Comparison of ENCODE assay signal across 11 cellular contexts in genomic region chr17:46061435-46061834, GRCh38.
A peak's percentile ranks its signal among the peaks of the same experiment; 100 is the strongest.
DNase-seq lines count a peak whose midpoint lies in the region; ATAC-seq and TF ChIP-seq lines count a peak whose summit lies in the region.
"Had no signal": no experiment of that assay in that cellular context is flagged by ENCODE, and none has a peak within 500 bp of the region (broad histone marks: within the 10 kb centered on the region; RNA-seq: fewer than 3 reads in every experiment).

No MANE protein-coding gene starts in this region.

- H3K9me3 Mint-ChIP-seq in HFFc6 (no peaks in the 10 kb centered on the region), memory B cell (no peaks in the 10 kb centered on the region)
- H3K9me3 Mint-ChIP-seq: activated naive CD4-positive, alpha-beta T cell treated with anti-CD3 and anti-CD28 coated beads, Interleukin-2, amount 50 U/mL, for 24 hours had no signal

- H3K27me3 Mint-ChIP-seq in HFFc6 (ENCODE audit: insufficient read depth) (peaks cover 3% of the 10 kb centered on the region; the same call in 1 of the 2 replicates), memory B cell (no peaks in the 10 kb centered on the region)
- H3K27me3 Mint-ChIP-seq: activated naive CD4-positive, alpha-beta T cell treated with anti-CD3 and anti-CD28 coated beads, Interleukin-2, amount 50 U/mL, for 24 hours had no signal

- H3K9me3 ChIP-seq in adipocyte (ENCODE audit: control insufficient read depth, low read length): no peaks in the 10 kb centered on the region

- H3K4me3 Mint-ChIP-seq in HFFc6: no peak overlapping the region
- H3K4me3 Mint-ChIP-seq in memory B cell: no peak overlapping the region
- H3K4me3 Mint-ChIP-seq: activated naive CD4-positive, alpha-beta T cell treated with anti-CD3 and anti-CD28 coated beads, Interleukin-2, amount 50 U/mL, for 24 hours had no signal

- no peak overlapping the region for H3K4me3 ChIP-seq in adipocyte (ENCODE audit: low read length)
- H3K4me3 ChIP-seq: SK-N-MC had no signal

- no peaks in the 10 kb centered on the region for H3K27me3 ChIP-seq in adipocyte (replicated peaks; ENCODE audit: control insufficient read depth, insufficient read depth, low read length)

- H3K36me3 ChIP-seq in adipocyte (ENCODE audit: control insufficient read depth, insufficient read depth, low read length, severe bottlenecking): peaks cover 21% of the 10 kb centered on the region

- H3K4me1 ChIP-seq in adipocyte (ENCODE audit: control insufficient read depth, insufficient read depth, low read length): peaks cover 25% of the 10 kb centered on the region

- peaks cover 21% of the 10 kb centered on the region for H3K36me3 Mint-ChIP-seq in HFFc6 (ENCODE audit: low read depth)
- H3K36me3 Mint-ChIP-seq in memory B cell: peaks cover 17% of the 10 kb centered on the region

- ATAC-seq in memory B cell (ENCODE audit: low read depth): peak; percentile 46
- ATAC-seq in GM19455 (IDR thresholded peaks at IDR 0.05; ENCODE audit: unreplicated experiment): no peak
- no peak for ATAC-seq in GM19023 (IDR thresholded peaks at IDR 0.05; ENCODE audit: unreplicated experiment)

- DNase-seq in CD1c-positive myeloid dendritic cell (ENCODE audit: extremely low spot score): peak; percentile 15
- peak; percentile 18 for DNase-seq in HFFc6
- peak; percentile 50 for DNase-seq in adipocyte (ENCODE audit: low read depth)
- DNase-seq in memory B cell (ENCODE audit: low spot score in 2 of 2): no peak
- no peak for DNase-seq in ureter (ENCODE audit: low spot score)
- no peak for DNase-seq in stimulated activated naive CD4-positive, alpha-beta T cell (lab: John Stamatoyannopoulos, UW)
- DNase-seq: stimulated activated CD4-positive, alpha-beta T cell treated with anti-CD3 and anti-CD28 coated beads, Interleukin-1b, Interleukin-23, amount 100 ng/mL, for 48 hours had no signal

- TF ChIP-seq CTCF in HFFc6 (IDR thresholded peaks at IDR 0.05): peak; percentile 75

- H3K4me1 Mint-ChIP-seq in HFFc6 (ENCODE audit: low read depth): peaks cover 53% of the 10 kb centered on the region
- peaks cover 8% of the 10 kb centered on the region for H3K4me1 Mint-ChIP-seq in memory B cell

- 0 out of 2 replicates have a peak overlapping the region, but pooled peaks have one; percentile 26 for H3K27ac Mint-ChIP-seq in HFFc6
- no peak overlapping the region for H3K27ac Mint-ChIP-seq in memory B cell

- H3K9ac ChIP-seq in adipocyte (ENCODE audit: low read length): no peak overlapping the region

Comparison
In these comparisons a context has a peak if more than half of its experiments do, and no peak if none do; other contexts are left out.
1. DNase-seq: peak in CD1c-positive myeloid dendritic cell (single experiment), HFFc6 (single experiment) and adipocyte (single experiment); none in memory B cell (0 of 2), ureter (single experiment) and stimulated activated naive CD4-positive, alpha-beta T cell (0 of 6).